In genomic region chr6:140977425-140977824, GRCh38 we compare ENCODE assay signal across 24 cellular contexts.
A peak's percentile ranks its signal among the peaks of the same experiment; 100 is the strongest.
DNase-seq lines count a peak whose midpoint lies in the region; ATAC-seq and TF ChIP-seq lines count a peak whose summit lies in the region.
"Had no signal": no experiment of that assay in that cellular context is flagged by ENCODE, and none has a peak within 500 bp of the region (broad histone marks: within the 10 kb centered on the region; RNA-seq: fewer than 3 reads in every experiment).

No MANE protein-coding gene starts in this region.

- DNase-seq in SKM-1 treated with dmso at 0.1 percent for 144 hours (lab: John Stamatoyannopoulos, UW; ENCODE audit: unreplicated experiment) (peak; percentile 6), SKM-1 (lab: John Stamatoyannopoulos, UW; ENCODE audit: unreplicated experiment) (no peak), choroid plexus epithelial cell (ENCODE audit: low read depth) (peak; percentile 34), fibroblast of the conjunctiva (ENCODE audit: low read depth) (peak; percentile 82), DMS79 (lab: John Stamatoyannopoulos, UW) (no peak), ecto neural progenitor cell (ENCODE audit: low spot score) (no peak)
- no peak for DNase-seq in activated CD8-positive, alpha-beta memory T cell treated with anti-CD3 and anti-CD28 coated beads for 24 hours
- DNase-seq: activated T-cell treated with anti-CD3 and anti-CD28 coated beads, Interleukin-2, amount 50 U/mL, for 48 hours; CD4-positive, alpha-beta T cell; H9; immature natural killer cell; NCI-H1092 treated with DMSO at 0.1 percent for 48 hours; NCI-H187; NCI-H2171; NCI-H510A; PC-3; stimulated activated naive B cell treated with anti-CD40 and anti-IgM and Interleukin-4, amounts not matched to agents 10 μg/mL and 1 μg/mL and 100 μg/mL, for 72 hours; T-helper 17 cell; upper lobe of left lung had no signal

- no peak for TF ChIP-seq CTCF in choroid plexus epithelial cell (conservative IDR thresholded peaks at IDR 0.05; ENCODE audit: low read depth, low read length)

- ATAC-seq in HG03432 (IDR thresholded peaks at IDR 0.05; ENCODE audit: unreplicated experiment): no peak
- ATAC-seq: PC-3; stimulated activated naive B cell treated with anti-CD40 and anti-IgM and Interleukin-4, amounts not matched to agents 10 μg/mL and 1 μg/mL and 100 μg/mL, for 72 hours; T-helper 17 cell had no signal

- H3K4me3 ChIP-seq in choroid plexus epithelial cell (ENCODE audit: low read depth, low read length): no peak overlapping the region
- H3K4me3 ChIP-seq: coronary artery, esophagus muscularis mucosa, SK-N-MC, skin epidermis, upper lobe of left lung had no signal

Comparison
In these comparisons a context has a peak if more than half of its experiments do, and no peak if none do; other contexts are left out.
1. DNase-seq: peak in SKM-1 treated with dmso at 0.1 percent for 144 hours (single experiment), choroid plexus epithelial cell (single experiment) and fibroblast of the conjunctiva (single experiment); none in SKM-1 (single experiment), DMS79 (single experiment), activated CD8-positive, alpha-beta memory T cell treated with anti-CD3 and anti-CD28 coated beads for 24 hours (single experiment) and ecto neural progenitor cell (single experiment).